1 cellular context compared by ENCODE assay signal in the genomic region with DNA sequence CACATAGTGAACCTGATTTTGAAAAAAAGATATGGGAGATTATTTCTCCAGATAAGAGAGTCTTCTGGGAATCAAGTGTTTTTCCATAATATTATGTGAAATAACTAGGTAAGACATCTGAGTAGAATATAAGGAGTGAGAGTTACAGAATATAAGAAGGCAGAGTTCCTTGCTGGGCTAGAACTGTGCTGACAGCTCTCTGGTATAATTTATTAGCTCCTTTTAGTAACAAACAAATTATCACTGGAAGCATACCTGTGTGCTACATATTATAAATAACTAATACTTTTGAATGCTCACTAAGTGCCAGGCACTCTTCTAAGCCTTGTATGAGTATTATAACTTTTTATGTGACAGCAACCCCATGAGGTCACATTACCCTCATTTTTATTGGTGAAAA.
A peak's percentile ranks its signal among the peaks of the same experiment; 100 is the strongest.
TF ChIP-seq lines count a peak whose summit lies in the region.

No MANE protein-coding gene starts in this region.

TF ChIP-seq in K562, 482 proteins besides CTCF, POLR2A, EP300 and RAD21:
- TF ChIP-seq PBX2 (CRISPR knock-in tag; IDR thresholded peaks at IDR 0.05; ENCODE audit: low read depth) = no peak
- peak; percentile 76 for TF ChIP-seq PBX2 (tag; conservative IDR thresholded peaks at IDR 0.05; ENCODE audit: low read depth)
- TF ChIP-seq MEIS2 (IDR thresholded peaks at IDR 0.05; ENCODE audit: partially characterized antibody) = peak; percentile 72
- TF ChIP-seq RBM25 (IDR thresholded peaks at IDR 0.05; ENCODE audit: low read depth, low read length, severe bottlenecking) = no peak
- TF ChIP-seq ATF1 (CRISPR knock-in tag; IDR thresholded peaks at IDR 0.05) = no peak
- no peak for TF ChIP-seq ATF1 (tag; IDR thresholded peaks at IDR 0.05)
- peak; percentile 59 for TF ChIP-seq PKNOX1 (IDR thresholded peaks at IDR 0.05)
